Comparison of ENCODE assay signal across 1 cellular context in the genomic region with DNA sequence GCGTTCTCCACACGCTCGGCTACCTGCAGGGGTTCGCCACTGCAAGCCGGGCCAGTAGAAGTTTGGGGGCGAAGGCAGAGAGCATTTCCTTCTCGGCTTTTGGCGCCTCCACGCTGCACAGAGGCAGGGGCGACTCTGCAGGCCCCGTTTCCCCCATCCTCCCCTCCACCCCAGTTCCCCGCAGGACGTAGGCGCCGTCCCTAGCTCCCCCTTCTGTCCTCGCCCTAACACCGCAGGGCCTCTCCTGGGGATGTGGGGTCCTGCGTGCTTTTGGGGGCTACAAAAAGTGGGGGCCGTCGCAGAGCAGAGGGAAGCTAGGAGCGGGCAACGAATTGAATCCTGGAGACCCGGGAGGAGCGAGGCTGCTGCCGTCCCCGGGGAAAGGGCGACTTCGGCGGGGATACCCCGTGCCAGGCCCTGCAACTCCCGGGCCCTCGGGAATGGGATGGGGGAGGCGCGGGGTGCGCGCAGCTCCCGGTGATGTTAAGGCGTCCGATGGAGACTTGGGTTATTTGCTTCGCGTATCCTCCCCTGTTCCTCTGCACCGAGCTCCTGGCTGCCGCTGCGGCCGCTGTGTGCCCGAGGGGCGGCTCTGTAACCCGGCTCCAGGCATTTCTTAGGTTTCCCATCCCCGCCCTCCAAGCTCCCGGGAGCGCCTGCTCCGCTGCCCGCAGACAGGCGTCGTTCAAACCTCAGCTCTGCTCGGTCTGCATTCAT.
TF ChIP-seq lines count a peak whose summit lies in the region.

No MANE protein-coding gene starts in this region.

TF ChIP-seq in GM12878, 131 proteins besides CTCF, POLR2A, EP300 and RAD21 (continued from another document):
- TF ChIP-seq, protein P1, sequence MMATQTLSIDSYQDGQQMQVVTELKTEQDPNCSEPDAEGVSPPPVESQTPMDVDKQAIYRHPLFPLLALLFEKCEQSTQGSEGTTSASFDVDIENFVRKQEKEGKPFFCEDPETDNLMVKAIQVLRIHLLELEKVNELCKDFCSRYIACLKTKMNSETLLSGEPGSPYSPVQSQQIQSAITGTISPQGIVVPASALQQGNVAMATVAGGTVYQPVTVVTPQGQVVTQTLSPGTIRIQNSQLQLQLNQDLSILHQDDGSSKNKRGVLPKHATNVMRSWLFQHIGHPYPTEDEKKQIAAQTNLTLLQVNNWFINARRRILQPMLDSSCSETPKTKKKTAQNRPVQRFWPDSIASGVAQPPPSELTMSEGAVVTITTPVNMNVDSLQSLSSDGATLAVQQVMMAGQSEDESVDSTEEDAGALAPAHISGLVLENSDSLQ (IDR thresholded peaks at IDR 0.05), result no peak
- TF ChIP-seq, protein P2, sequence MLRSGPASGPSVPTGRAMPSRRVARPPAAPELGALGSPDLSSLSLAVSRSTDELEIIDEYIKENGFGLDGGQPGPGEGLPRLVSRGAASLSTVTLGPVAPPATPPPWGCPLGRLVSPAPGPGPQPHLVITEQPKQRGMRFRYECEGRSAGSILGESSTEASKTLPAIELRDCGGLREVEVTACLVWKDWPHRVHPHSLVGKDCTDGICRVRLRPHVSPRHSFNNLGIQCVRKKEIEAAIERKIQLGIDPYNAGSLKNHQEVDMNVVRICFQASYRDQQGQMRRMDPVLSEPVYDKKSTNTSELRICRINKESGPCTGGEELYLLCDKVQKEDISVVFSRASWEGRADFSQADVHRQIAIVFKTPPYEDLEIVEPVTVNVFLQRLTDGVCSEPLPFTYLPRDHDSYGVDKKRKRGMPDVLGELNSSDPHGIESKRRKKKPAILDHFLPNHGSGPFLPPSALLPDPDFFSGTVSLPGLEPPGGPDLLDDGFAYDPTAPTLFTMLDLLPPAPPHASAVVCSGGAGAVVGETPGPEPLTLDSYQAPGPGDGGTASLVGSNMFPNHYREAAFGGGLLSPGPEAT (IDR thresholded peaks at IDR 0.05; ENCODE audit: low read depth), result no peak
- TF ChIP-seq BRCA1 (IDR thresholded peaks at IDR 0.05; ENCODE audit: low read depth, low read length) (no peak), KDM1A (IDR thresholded peaks at IDR 0.05; ENCODE audit: borderline replicate concordance) (no peak), MEF2B (IDR thresholded peaks at IDR 0.05; ENCODE audit: partially characterized antibody, poor library complexity, severe bottlenecking) (no peak), ZNF207 (IDR thresholded peaks at IDR 0.05; ENCODE audit: borderline replicate concordance) (no peak), NBN (IDR thresholded peaks at IDR 0.05) (no peak), HCFC1 (IDR thresholded peaks at IDR 0.05; ENCODE audit: low read length) (no peak)
- TF ChIP-seq, protein P3, sequence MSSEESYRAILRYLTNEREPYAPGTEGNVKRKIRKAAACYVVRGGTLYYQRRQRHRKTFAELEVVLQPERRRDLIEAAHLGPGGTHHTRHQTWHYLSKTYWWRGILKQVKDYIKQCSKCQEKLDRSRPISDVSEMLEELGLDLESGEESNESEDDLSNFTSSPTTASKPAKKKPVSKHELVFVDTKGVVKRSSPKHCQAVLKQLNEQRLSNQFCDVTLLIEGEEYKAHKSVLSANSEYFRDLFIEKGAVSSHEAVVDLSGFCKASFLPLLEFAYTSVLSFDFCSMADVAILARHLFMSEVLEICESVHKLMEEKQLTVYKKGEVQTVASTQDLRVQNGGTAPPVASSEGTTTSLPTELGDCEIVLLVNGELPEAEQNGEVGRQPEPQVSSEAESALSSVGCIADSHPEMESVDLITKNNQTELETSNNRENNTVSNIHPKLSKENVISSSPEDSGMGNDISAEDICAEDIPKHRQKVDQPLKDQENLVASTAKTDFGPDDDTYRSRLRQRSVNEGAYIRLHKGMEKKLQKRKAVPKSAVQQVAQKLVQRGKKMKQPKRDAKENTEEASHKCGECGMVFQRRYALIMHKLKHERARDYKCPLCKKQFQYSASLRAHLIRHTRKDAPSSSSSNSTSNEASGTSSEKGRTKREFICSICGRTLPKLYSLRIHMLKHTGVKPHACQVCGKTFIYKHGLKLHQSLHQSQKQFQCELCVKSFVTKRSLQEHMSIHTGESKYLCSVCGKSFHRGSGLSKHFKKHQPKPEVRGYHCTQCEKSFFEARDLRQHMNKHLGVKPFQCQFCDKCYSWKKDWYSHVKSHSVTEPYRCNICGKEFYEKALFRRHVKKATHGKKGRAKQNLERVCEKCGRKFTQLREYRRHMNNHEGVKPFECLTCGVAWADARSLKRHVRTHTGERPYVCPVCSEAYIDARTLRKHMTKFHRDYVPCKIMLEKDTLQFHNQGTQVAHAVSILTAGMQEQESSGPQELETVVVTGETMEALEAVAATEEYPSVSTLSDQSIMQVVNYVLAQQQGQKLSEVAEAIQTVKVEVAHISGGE (CRISPR knock-in tag; IDR thresholded peaks at IDR 0.05), result no peak
- TF ChIP-seq, protein P4, sequence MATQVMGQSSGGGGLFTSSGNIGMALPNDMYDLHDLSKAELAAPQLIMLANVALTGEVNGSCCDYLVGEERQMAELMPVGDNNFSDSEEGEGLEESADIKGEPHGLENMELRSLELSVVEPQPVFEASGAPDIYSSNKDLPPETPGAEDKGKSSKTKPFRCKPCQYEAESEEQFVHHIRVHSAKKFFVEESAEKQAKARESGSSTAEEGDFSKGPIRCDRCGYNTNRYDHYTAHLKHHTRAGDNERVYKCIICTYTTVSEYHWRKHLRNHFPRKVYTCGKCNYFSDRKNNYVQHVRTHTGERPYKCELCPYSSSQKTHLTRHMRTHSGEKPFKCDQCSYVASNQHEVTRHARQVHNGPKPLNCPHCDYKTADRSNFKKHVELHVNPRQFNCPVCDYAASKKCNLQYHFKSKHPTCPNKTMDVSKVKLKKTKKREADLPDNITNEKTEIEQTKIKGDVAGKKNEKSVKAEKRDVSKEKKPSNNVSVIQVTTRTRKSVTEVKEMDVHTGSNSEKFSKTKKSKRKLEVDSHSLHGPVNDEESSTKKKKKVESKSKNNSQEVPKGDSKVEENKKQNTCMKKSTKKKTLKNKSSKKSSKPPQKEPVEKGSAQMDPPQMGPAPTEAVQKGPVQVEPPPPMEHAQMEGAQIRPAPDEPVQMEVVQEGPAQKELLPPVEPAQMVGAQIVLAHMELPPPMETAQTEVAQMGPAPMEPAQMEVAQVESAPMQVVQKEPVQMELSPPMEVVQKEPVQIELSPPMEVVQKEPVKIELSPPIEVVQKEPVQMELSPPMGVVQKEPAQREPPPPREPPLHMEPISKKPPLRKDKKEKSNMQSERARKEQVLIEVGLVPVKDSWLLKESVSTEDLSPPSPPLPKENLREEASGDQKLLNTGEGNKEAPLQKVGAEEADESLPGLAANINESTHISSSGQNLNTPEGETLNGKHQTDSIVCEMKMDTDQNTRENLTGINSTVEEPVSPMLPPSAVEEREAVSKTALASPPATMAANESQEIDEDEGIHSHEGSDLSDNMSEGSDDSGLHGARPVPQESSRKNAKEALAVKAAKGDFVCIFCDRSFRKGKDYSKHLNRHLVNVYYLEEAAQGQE (IDR thresholded peaks at IDR 0.05; ENCODE audit: low read depth, low read length), result no peak
- TF ChIP-seq, protein P5, sequence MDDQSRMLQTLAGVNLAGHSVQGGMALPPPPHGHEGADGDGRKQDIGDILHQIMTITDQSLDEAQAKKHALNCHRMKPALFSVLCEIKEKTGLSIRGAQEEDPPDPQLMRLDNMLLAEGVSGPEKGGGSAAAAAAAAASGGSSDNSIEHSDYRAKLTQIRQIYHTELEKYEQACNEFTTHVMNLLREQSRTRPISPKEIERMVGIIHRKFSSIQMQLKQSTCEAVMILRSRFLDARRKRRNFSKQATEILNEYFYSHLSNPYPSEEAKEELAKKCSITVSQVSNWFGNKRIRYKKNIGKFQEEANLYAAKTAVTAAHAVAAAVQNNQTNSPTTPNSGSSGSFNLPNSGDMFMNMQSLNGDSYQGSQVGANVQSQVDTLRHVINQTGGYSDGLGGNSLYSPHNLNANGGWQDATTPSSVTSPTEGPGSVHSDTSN (IDR thresholded peaks at IDR 0.05; ENCODE audit: insufficient replicate concordance, low read depth, low read length), result no peak
TF ChIP-seq in GM12878: peak in this region for 0.
